18 cellular contexts compared by ENCODE assay signal in the genomic region with DNA sequence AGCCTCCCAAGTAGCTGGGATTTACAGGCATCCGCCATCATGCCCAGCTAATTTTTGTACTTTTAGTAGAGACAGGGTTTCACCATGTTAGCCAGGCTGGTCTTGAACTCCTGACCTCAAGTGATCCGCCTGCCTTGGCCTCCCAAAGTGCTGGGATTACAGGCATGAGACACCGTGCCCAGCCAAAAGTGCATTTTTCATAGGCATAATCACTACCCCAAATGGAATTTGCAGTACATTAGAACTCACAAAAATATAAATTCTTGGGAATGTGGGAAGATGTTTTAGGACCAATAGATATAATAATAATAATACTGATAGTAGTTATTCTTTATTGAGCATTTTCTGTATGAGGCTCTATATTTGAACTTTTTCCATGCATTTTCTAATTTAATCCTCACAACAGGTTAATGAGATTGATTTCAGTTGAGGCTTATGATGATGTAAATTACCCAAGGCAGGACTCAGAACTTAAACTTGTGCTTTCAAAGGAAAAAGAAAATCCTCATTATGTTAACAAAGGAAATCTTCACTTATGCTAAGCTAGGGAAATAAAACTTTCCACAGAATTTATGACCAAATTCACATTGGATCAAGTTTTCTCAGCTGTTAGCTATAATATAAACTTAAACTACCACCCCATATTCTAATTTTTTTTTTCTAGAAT.
"Had no signal": no experiment of that assay in that cellular context is flagged by ENCODE, and none has a peak within 500 bp of the region (broad histone marks: within the 10 kb centered on the region; RNA-seq: fewer than 3 reads in every experiment).

No MANE protein-coding gene starts in this region.

- DNase-seq: activated CD8-positive, alpha-beta T cell treated with anti-CD3 and anti-CD28 coated beads for 36 hours; activated gamma-delta T cell treated with Interleukin-2 at 50 U/mL for 16 hours; activated T-cell treated with anti-CD3 and anti-CD28 coated beads, Interleukin-2, amount 50 U/mL, for 4 hours; cerebellar nuclear complex; hypothalamus; kidney; left ventricle myocardium superior; naive thymus-derived CD8-positive, alpha-beta T cell; stimulated activated CD4-positive, alpha-beta T cell treated with anti-CD3 and anti-CD28 coated beads, Interleukin-2, amount 100 ng/mL, for 48 hours; T-cell; tibial artery had no signal

- H3K9me3 Mint-ChIP-seq: activated CD8-positive, alpha-beta T cell treated with anti-CD3 and anti-CD28 coated beads for 36 hours; activated T-cell treated with anti-CD3 and anti-CD28 coated beads, Interleukin-2, amount 50 U/mL, for 4 hours; brain; memory B cell; naive thymus-derived CD8-positive, alpha-beta T cell; stimulated activated memory B cell treated with anti-CD40 and anti-IgM and Interleukin-4, amounts not matched to agents 10 μg/mL and 1 μg/mL and 100 μg/mL, for 72 hours; T-cell had no signal

- H3K4me3 Mint-ChIP-seq: activated CD8-positive, alpha-beta T cell treated with anti-CD3 and anti-CD28 coated beads for 36 hours; activated naive CD8-positive, alpha-beta T cell; activated T-cell treated with anti-CD3 and anti-CD28 coated beads, Interleukin-2, amount 50 U/mL, for 4 hours; brain; memory B cell; naive thymus-derived CD8-positive, alpha-beta T cell; stimulated activated memory B cell treated with anti-CD40 and anti-IgM and Interleukin-4, amounts not matched to agents 10 μg/mL and 1 μg/mL and 100 μg/mL, for 72 hours; T-cell had no signal

- H3K4me1 Mint-ChIP-seq: stimulated activated memory B cell treated with anti-CD40 and anti-IgM and Interleukin-4, amounts not matched to agents 10 μg/mL and 1 μg/mL and 100 μg/mL, for 72 hours; T-cell had no signal

- H3K9me3 ChIP-seq: tibial artery had no signal

- H3K36me3 ChIP-seq: tibial artery had no signal

- H3K27me3 ChIP-seq: tibial artery had no signal

- H3K9ac ChIP-seq: parathyroid adenoma had no signal

- H3K36me3 Mint-ChIP-seq: activated naive CD8-positive, alpha-beta T cell; brain; memory B cell; naive thymus-derived CD8-positive, alpha-beta T cell; stimulated activated memory B cell treated with anti-CD40 and anti-IgM and Interleukin-4, amounts not matched to agents 10 μg/mL and 1 μg/mL and 100 μg/mL, for 72 hours; T-cell had no signal

- H2AFZ ChIP-seq: parathyroid adenoma had no signal

- H3K27ac Mint-ChIP-seq: activated CD8-positive, alpha-beta T cell treated with anti-CD3 and anti-CD28 coated beads for 36 hours; activated naive CD8-positive, alpha-beta T cell; brain; memory B cell; naive thymus-derived CD8-positive, alpha-beta T cell; stimulated activated memory B cell treated with anti-CD40 and anti-IgM and Interleukin-4, amounts not matched to agents 10 μg/mL and 1 μg/mL and 100 μg/mL, for 72 hours; T-cell had no signal

- ATAC-seq: activated CD8-positive, alpha-beta T cell treated with anti-CD3 and anti-CD28 coated beads for 36 hours; activated T-cell treated with anti-CD3 and anti-CD28 coated beads, Interleukin-2, amount 50 U/mL, for 4 hours; left ventricle myocardium superior; naive thymus-derived CD8-positive, alpha-beta T cell; stimulated activated memory B cell treated with anti-CD40 and anti-IgM and Interleukin-4, amounts not matched to agents 10 μg/mL and 1 μg/mL and 100 μg/mL, for 72 hours; T-cell had no signal

- H3K27ac ChIP-seq: epithelial cell of prostate, parathyroid adenoma, tibial artery, VCaP had no signal

- H3K4me3 ChIP-seq: tibial artery had no signal

- H3K27me3 Mint-ChIP-seq: brain; stimulated activated memory B cell treated with anti-CD40 and anti-IgM and Interleukin-4, amounts not matched to agents 10 μg/mL and 1 μg/mL and 100 μg/mL, for 72 hours had no signal
